ENCODE assay signal across 1 cellular context in the genomic region with DNA sequence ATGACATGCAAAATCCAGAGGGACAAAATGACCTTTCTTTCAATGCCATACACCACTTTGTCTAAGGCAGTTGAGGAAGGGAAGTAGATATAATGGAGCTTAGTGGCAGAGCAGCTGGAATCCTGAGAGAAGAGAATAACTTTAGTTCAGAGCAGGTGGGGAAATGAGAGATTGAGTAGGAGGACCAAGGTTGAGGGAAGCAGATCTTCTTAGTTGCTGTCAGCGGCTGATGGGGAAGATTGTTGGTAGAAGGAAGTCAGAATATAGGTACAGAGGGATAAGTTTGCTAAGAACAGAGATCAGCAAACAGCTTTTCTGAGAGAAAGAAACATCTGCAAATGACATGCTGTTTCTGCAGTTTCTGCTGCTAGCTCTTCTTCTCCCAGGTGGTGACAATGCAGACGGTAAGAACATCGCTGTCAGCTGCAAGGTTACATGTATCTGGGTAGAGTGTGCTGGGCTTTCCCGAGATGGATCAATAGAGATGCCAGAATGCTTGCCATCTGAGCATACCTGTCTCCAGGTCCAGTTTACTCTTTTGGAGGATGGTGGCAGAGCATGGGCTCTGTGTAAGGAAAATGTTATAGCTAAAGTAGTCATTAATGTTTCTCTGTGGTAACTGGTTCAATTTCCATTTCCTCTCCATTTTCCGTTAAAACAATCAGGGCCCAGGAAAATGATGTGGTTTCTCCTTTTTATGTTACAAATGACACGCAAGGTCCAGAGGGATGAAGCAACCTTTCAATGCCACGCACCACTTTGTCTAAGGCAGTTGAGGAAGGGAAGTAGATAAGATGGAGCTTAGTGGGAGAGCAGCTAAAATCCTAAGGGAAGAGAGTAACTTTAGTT.
TF ChIP-seq lines count a peak whose summit lies in the region.

TSS of gene CD1C (plus strand) at position 202 of the 849 bp plus-strand sequence. CDS start at position 344, 142 bp downstream.

TF ChIP-seq in H1, 55 proteins besides CTCF, POLR2A, EP300 and RAD21 (continued from another document):
- TF ChIP-seq GTF2F1 (IDR thresholded peaks at IDR 0.05; ENCODE audit: borderline replicate concordance, low read depth, low read length) (no peak), SAP30 (IDR thresholded peaks at IDR 0.05; ENCODE audit: insufficient read depth, insufficient replicate concordance, low read length) (no peak), JUN (IDR thresholded peaks at IDR 0.05; ENCODE audit: low read depth, low read length) (no peak), POU5F1 (IDR thresholded peaks at IDR 0.05; ENCODE audit: low read depth, low read length) (no peak), MAFK (IDR thresholded peaks at IDR 0.05; ENCODE audit: low read depth, low read length) (no peak), FOSL1 (IDR thresholded peaks at IDR 0.05; ENCODE audit: insufficient read depth, low read depth, low read length) (no peak), RFX5 (IDR thresholded peaks at IDR 0.05; ENCODE audit: borderline replicate concordance, low read depth, low read length) (no peak), HDAC6 (IDR thresholded peaks at IDR 0.05; ENCODE audit: low read depth, low read length) (no peak), E2F6 (IDR thresholded peaks at IDR 0.05) (no peak)
- TF ChIP-seq, protein P1, sequence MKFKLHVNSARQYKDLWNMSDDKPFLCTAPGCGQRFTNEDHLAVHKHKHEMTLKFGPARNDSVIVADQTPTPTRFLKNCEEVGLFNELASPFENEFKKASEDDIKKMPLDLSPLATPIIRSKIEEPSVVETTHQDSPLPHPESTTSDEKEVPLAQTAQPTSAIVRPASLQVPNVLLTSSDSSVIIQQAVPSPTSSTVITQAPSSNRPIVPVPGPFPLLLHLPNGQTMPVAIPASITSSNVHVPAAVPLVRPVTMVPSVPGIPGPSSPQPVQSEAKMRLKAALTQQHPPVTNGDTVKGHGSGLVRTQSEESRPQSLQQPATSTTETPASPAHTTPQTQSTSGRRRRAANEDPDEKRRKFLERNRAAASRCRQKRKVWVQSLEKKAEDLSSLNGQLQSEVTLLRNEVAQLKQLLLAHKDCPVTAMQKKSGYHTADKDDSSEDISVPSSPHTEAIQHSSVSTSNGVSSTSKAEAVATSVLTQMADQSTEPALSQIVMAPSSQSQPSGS (IDR thresholded peaks at IDR 0.05; ENCODE audit: low read length), result no peak
